22 cellular contexts compared by ENCODE assay signal in genomic region chr13:108365255-108365654, GRCh38.
"Had no signal": no experiment of that assay in that cellular context is flagged by ENCODE, and none has a peak within 500 bp of the region (broad histone marks: within the 10 kb centered on the region; RNA-seq: fewer than 3 reads in every experiment).

No MANE protein-coding gene starts in this region.

- H3K4me1 Mint-ChIP-seq: neural crest cell; stimulated activated memory B cell treated with anti-CD40 and anti-IgM and Interleukin-4, amounts not matched to agents 10 μg/mL and 1 μg/mL and 100 μg/mL, for 72 hours; stimulated activated naive CD8-positive, alpha-beta T cell treated with anti-CD3 and anti-CD28 coated beads, Interleukin-15, amount 100 ng/mL, for 72 hours had no signal

- H3K27me3 Mint-ChIP-seq: stimulated activated memory B cell treated with anti-CD40 and anti-IgM and Interleukin-4, amounts not matched to agents 10 μg/mL and 1 μg/mL and 100 μg/mL, for 72 hours had no signal

- H3K27ac Mint-ChIP-seq: naive thymus-derived CD8-positive, alpha-beta T cell; nephron; progenitor cell of endocrine pancreas; stimulated activated memory B cell treated with anti-CD40 and anti-IgM and Interleukin-4, amounts not matched to agents 10 μg/mL and 1 μg/mL and 100 μg/mL, for 72 hours; stimulated activated naive CD8-positive, alpha-beta T cell treated with anti-CD3 and anti-CD28 coated beads, Interleukin-15, amount 100 ng/mL, for 72 hours; type B pancreatic cell had no signal

- H3K9me3 Mint-ChIP-seq: nephron, type B pancreatic cell had no signal

- H3K36me3 Mint-ChIP-seq: stimulated activated memory B cell treated with anti-CD40 and anti-IgM and Interleukin-4, amounts not matched to agents 10 μg/mL and 1 μg/mL and 100 μg/mL, for 72 hours; type B pancreatic cell had no signal

- DNase-seq: hippocampal formation; kidney glomerular epithelial cell; left cardiac atrium; left lung; lower lobe of right lung; mammary epithelial cell; mesenchymal stem cell; naive thymus-derived CD8-positive, alpha-beta T cell; ovary; right lobe of liver; stimulated activated CD4-positive, alpha-beta T cell treated with anti-CD3 and anti-CD28 coated beads, Interleukin-1b, Interleukin-23, amount 100 ng/mL, for 48 hours; stimulated activated CD4-positive, alpha-beta T cell treated with anti-CD3 and anti-CD28 coated beads, Interleukin-2, amount 100 ng/mL, for 48 hours; stimulated activated CD4-positive, alpha-beta T cell treated with anti-CD3 and anti-CD28 coated beads, Interleukin-4, amount 100 ng/mL, for 4 hours; stimulated activated CD8-positive, alpha-beta memory T cell treated with anti-CD3 and anti-CD28 coated beads, Interleukin-4, amount 100 ng/mL, for 48 hours; stimulated activated naive CD4-positive, alpha-beta T cell treated with Interleukin-2 at 50 U/mL for 16 hours; stimulated activated naive CD8-positive, alpha-beta T cell treated with anti-CD3 and anti-CD28 coated beads, Interleukin-15, amount 100 ng/mL, for 72 hours; substantia nigra had no signal

- H3K4me3 Mint-ChIP-seq: naive thymus-derived CD8-positive, alpha-beta T cell; nephron; neural crest cell; stimulated activated memory B cell treated with anti-CD40 and anti-IgM and Interleukin-4, amounts not matched to agents 10 μg/mL and 1 μg/mL and 100 μg/mL, for 72 hours; stimulated activated naive CD8-positive, alpha-beta T cell treated with anti-CD3 and anti-CD28 coated beads, Interleukin-15, amount 100 ng/mL, for 72 hours; type B pancreatic cell had no signal

- ATAC-seq: left cardiac atrium; left lung; lower lobe of right lung; naive thymus-derived CD8-positive, alpha-beta T cell; right lobe of liver; stimulated activated memory B cell treated with anti-CD40 and anti-IgM and Interleukin-4, amounts not matched to agents 10 μg/mL and 1 μg/mL and 100 μg/mL, for 72 hours; stimulated activated naive CD8-positive, alpha-beta T cell treated with anti-CD3 and anti-CD28 coated beads, Interleukin-15, amount 100 ng/mL, for 72 hours had no signal
